ENCODE assay signal across 11 cellular contexts in the genomic region with DNA sequence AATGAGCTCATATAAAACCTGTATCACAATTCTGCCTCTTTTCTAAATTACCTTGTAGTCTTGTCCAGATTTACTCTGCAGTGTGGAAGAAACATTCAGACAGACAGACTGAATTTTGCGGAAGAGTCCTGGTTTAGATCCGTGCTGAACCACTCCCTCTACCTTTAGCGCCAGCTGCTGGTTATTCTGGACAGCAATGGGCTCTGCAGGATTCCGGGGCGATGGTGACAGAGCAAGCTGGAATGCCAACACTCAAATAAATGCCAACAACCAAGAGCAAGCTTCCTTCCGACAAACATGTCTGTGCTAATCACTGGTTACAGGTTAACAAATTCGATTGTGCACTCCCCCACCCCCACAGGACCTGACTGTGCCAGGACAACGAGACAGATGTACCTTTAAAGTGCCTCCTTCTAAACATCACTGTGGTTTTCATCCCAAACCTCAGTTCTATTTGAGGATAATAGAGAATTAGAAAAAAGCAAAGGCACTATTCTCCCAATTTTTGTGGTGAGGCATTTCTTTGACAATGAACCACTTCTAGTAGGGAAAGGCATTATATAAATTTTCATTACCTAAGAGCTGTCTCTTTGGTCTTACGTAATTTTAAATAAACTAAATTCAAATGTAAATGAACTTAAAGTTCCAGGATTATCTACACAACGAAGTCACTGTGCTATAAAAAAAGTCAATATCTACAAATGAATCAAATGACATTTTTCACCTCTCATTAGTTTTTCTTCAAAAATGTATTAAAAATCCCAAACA.
DNase-seq lines count a peak whose midpoint lies in the region; ATAC-seq, FAIRE-seq and TF ChIP-seq lines count a peak whose summit lies in the region.
"Had no signal": no experiment of that assay in that cellular context is flagged by ENCODE, and none has a peak within 500 bp of the region (broad histone marks: within the 10 kb centered on the region; RNA-seq: fewer than 3 reads in every experiment).

No MANE protein-coding gene starts in this region.

- no peak for TF ChIP-seq POLR2A in GM12892 (IDR thresholded peaks at IDR 0.05; ENCODE audit: low read depth, low read length)

- H3K4me3 Mint-ChIP-seq in naive thymus-derived CD4-positive, alpha-beta T cell = no peak overlapping the region
- no peak overlapping the region for H3K4me3 Mint-ChIP-seq in activated naive CD8-positive, alpha-beta T cell treated with anti-CD3 and anti-CD28 coated beads for 36 hours
- H3K4me3 Mint-ChIP-seq: T-helper 17 cell had no signal

- in situ Hi-C loops in G401 (cut with HindIII; ENCODE audit: low sequenced_read_pairs) = no loop called here

- ATAC-seq in naive thymus-derived CD4-positive, alpha-beta T cell = no peak
- ATAC-seq in HG02610 (IDR thresholded peaks at IDR 0.05; ENCODE audit: unreplicated experiment) = no peak
- ATAC-seq: T-helper 17 cell had no signal

- peaks cover 0 to 25% (median 14%) of the 10 kb centered on the region in 5 donors for H3K36me3 Mint-ChIP-seq in naive thymus-derived CD4-positive, alpha-beta T cell
- H3K36me3 Mint-ChIP-seq in activated naive CD8-positive, alpha-beta T cell treated with anti-CD3 and anti-CD28 coated beads for 36 hours = peaks cover 8% of the 10 kb centered on the region

- peaks cover 0 to 12% (median 4%) of the 10 kb centered on the region in 7 donors for H3K4me1 Mint-ChIP-seq in naive thymus-derived CD4-positive, alpha-beta T cell
- H3K4me1 Mint-ChIP-seq in activated naive CD8-positive, alpha-beta T cell treated with anti-CD3 and anti-CD28 coated beads for 36 hours = peaks cover 7% of the 10 kb centered on the region
- H3K4me1 Mint-ChIP-seq: T-helper 17 cell had no signal

- peaks cover 0 to 4% (median 0%) of the 10 kb centered on the region in 3 experiments for H3K36me3 ChIP-seq in naive thymus-derived CD4-positive, alpha-beta T cell (ENCODE audit: control insufficient read depth in 2 of 3, insufficient read depth in 3 of 3, low read length in 3 of 3)

- DNase-seq in G401 (ENCODE audit: low spot score) (peak; percentile 74), SW480 (ENCODE audit: low spot score) (peak; percentile 94), fibroblast of villous mesenchyme (ENCODE audit: low read depth) (peak; percentile 32), pons (ENCODE audit: low spot score) (peak; percentile 48), GM12892 (ENCODE audit: insufficient read length) (no peak)
- no peak for DNase-seq in naive thymus-derived CD4-positive, alpha-beta T cell
- no peak for DNase-seq in activated naive CD8-positive, alpha-beta T cell treated with anti-CD3 and anti-CD28 coated beads for 36 hours
- DNase-seq: T-helper 17 cell had no signal

- H3K9me3 Mint-ChIP-seq in naive thymus-derived CD4-positive, alpha-beta T cell = no peaks in the 10 kb centered on the region
- H3K9me3 Mint-ChIP-seq in activated naive CD8-positive, alpha-beta T cell treated with anti-CD3 and anti-CD28 coated beads for 36 hours = no peaks in the 10 kb centered on the region

- no peak overlapping the region for H3K27ac ChIP-seq in naive thymus-derived CD4-positive, alpha-beta T cell (ENCODE audit: low read depth, low read length)

- CTCF ChIA-PET in naive thymus-derived CD4-positive, alpha-beta T cell (lab: Charles Lee) = no interaction called here

- H3K4me1 ChIP-seq in naive thymus-derived CD4-positive, alpha-beta T cell (ENCODE audit: control insufficient read depth in 2 of 2, insufficient read depth in 2 of 2, low read length in 2 of 2) = no peaks in the 10 kb centered on the region

- TF ChIP-seq CTCF in fibroblast of villous mesenchyme (IDR thresholded peaks at IDR 0.05; ENCODE audit: insufficient read depth, low read depth, low read length) = peak; percentile 53

- FAIRE-seq in GM12892 (lab: Jason Lieb, UNC) = no peak
- FAIRE-seq: colon, GM12891 had no signal

- H3K4me3 ChIP-seq in fibroblast of villous mesenchyme (ENCODE audit: low read depth, low read length) = no peak overlapping the region
- H3K4me3 ChIP-seq in naive thymus-derived CD4-positive, alpha-beta T cell (ENCODE audit: low read length) = no peak overlapping the region

- H3K27me3 Mint-ChIP-seq in naive thymus-derived CD4-positive, alpha-beta T cell = no peaks in the 10 kb centered on the region
- H3K27me3 Mint-ChIP-seq in activated naive CD8-positive, alpha-beta T cell treated with anti-CD3 and anti-CD28 coated beads for 36 hours = no peaks in the 10 kb centered on the region
- H3K27me3 Mint-ChIP-seq: T-helper 17 cell had no signal

- intact Hi-C loops in naive thymus-derived CD4-positive, alpha-beta T cell (cut with micrococcal nuclease) = loop anchor here in 1 of 2 donors (5.0 kb wide), 1 partner anchor 268 kb away; a partner anchor contains a TSS

- peak overlapping the region in 1 of 9 donors; percentile 31 for H3K27ac Mint-ChIP-seq in naive thymus-derived CD4-positive, alpha-beta T cell
- no peak overlapping the region for H3K27ac Mint-ChIP-seq in activated naive CD8-positive, alpha-beta T cell treated with anti-CD3 and anti-CD28 coated beads for 36 hours
- H3K27ac Mint-ChIP-seq: T-helper 17 cell had no signal

- POLR2A ChIA-PET in naive thymus-derived CD4-positive, alpha-beta T cell (lab: Charles Lee) = no interaction called here

- no peaks in the 10 kb centered on the region for H3K9me3 ChIP-seq in naive thymus-derived CD4-positive, alpha-beta T cell (ENCODE audit: control insufficient read depth in 2 of 3, low read length in 3 of 3)

- no peaks in the 10 kb centered on the region for H3K27me3 ChIP-seq in naive thymus-derived CD4-positive, alpha-beta T cell (ENCODE audit: control insufficient read depth in 2 of 2, insufficient read depth in 2 of 2, low read length in 2 of 2)

Comparison
In these comparisons a context has a peak if more than half of its experiments do, and no peak if none do; other contexts are left out.
1. DNase-seq: peak in G401 (single experiment), SW480 (single experiment), fibroblast of villous mesenchyme (single experiment) and pons (single experiment); none in naive thymus-derived CD4-positive, alpha-beta T cell (0 of 9), activated naive CD8-positive, alpha-beta T cell treated with anti-CD3 and anti-CD28 coated beads for 36 hours (single experiment) and GM12892 (single experiment).